Comparison of ENCODE assay signal across 25 cellular contexts in the genomic region with DNA sequence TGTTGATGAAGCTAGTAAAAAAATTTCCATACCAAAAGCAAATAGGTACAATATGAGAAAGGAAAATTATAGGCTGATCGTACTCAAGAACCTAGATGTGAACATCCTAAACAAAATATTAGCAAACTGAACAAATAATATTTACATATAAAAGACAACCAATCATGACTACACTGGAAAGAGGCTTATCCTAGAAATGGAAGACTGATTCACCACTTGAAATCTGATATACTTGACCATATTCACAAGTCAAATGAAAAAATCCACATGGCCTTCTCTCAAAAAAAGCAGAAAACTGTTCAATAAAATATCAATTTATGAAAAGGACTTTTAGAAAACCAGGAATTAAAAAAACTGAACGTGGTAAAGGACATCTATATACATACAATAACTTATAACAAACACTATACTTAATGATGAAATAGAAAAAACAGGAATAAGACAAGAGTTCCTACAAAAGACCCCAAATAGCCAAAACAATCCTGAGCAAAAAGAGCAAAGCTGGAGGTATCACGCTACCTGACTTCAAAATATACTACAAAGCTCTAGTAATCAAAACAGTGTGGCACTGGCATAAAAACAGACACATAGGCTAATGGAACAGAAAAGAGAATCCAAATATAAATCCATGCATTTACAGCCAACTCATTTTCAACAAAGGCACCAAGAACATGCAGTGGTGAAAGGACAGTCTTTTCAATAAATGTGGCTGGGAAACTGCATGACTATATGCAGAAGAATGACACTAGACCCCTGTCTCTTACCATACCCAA. TPM values are rescaled to one million over a fixed set of nuclear protein-coding genes. Genes with fewer than 3 reads are reported as not detected.
"Had no signal": no experiment of that assay in that cellular context is flagged by ENCODE, and none has a peak within 500 bp of the region (broad histone marks: within the 10 kb centered on the region; RNA-seq: fewer than 3 reads in every experiment).

No MANE protein-coding gene starts in this region.

- H3K27me3 Mint-ChIP-seq: dendritic cell treated with granulocyte-macrophage colony-stimulating factor and Interleukin-4, amounts not matched to agents 40 ng/mL and 50 ng/mL, for 4 days; progenitor cell of endocrine pancreas had no signal

- H3K36me3 Mint-ChIP-seq: immature natural killer cell; natural killer cell treated with Interleukin-12 subunit alpha and Interleukin-12 subunit beta and Interleukin-15 and Interleukin-18, amount 100 ng/mL, for 72 hours had no signal

- DNase-seq: effector memory CD8-positive, alpha-beta T cell; esophagus squamous epithelium; foreskin keratinocyte; immature natural killer cell; left colon; left ventricle myocardium superior; mesenchymal stem cell; midbrain; nucleus accumbens; pancreas; right cardiac atrium; stimulated activated CD4-positive, alpha-beta T cell treated with anti-CD3 and anti-CD28 coated beads, Interleukin-2, amount 100 ng/mL, for 48 hours; tibial artery; upper lobe of left lung had no signal

- H3K27ac ChIP-seq: epithelial cell of prostate, esophagus squamous epithelium, foreskin keratinocyte, neural progenitor cell, pancreas, tibial artery, upper lobe of left lung, vagina had no signal

- H3K27ac Mint-ChIP-seq: dendritic cell treated with granulocyte-macrophage colony-stimulating factor and Interleukin-4, amounts not matched to agents 40 ng/mL and 50 ng/mL, for 4 days; effector memory CD8-positive, alpha-beta T cell; immature natural killer cell; natural killer cell treated with Interleukin-12 subunit alpha and Interleukin-12 subunit beta and Interleukin-15 and Interleukin-18, amount 100 ng/mL, for 72 hours; neural progenitor cell; progenitor cell of endocrine pancreas; stimulated activated naive CD8-positive, alpha-beta T cell treated with anti-CD3 and anti-CD28 coated beads, Interleukin-15, Interleukin-2, amounts not matched to agents 100 ng/mL and 50 ng/mL, for 24 hours had no signal

- H3K4me2 ChIP-seq: neural progenitor cell, smooth muscle cell had no signal

- H3K27me3 ChIP-seq: esophagus squamous epithelium, foreskin keratinocyte, neural progenitor cell, pancreas, tibial artery, upper lobe of left lung, vagina had no signal

- H3K4me1 Mint-ChIP-seq: immature natural killer cell had no signal

- H3K4me3 ChIP-seq: esophagus squamous epithelium, lung, neural progenitor cell, pancreas, smooth muscle cell, tibial artery, upper lobe of left lung, vagina had no signal

- H3K4me3 Mint-ChIP-seq: dendritic cell treated with granulocyte-macrophage colony-stimulating factor and Interleukin-4, amounts not matched to agents 40 ng/mL and 50 ng/mL, for 4 days; effector memory CD8-positive, alpha-beta T cell; immature natural killer cell; natural killer cell treated with Interleukin-12 subunit alpha and Interleukin-12 subunit beta and Interleukin-15 and Interleukin-18, amount 100 ng/mL, for 72 hours; neural progenitor cell; stimulated activated naive CD8-positive, alpha-beta T cell treated with anti-CD3 and anti-CD28 coated beads, Interleukin-15, Interleukin-2, amounts not matched to agents 100 ng/mL and 50 ng/mL, for 24 hours had no signal

- H3K36me3 ChIP-seq: esophagus squamous epithelium, neural progenitor cell, pancreas, tibial artery, upper lobe of left lung, vagina had no signal

- H2AFZ ChIP-seq: neural progenitor cell had no signal

- H3K9me3 ChIP-seq: vagina had no signal

- H3K9me3 Mint-ChIP-seq: dendritic cell treated with granulocyte-macrophage colony-stimulating factor and Interleukin-4, amounts not matched to agents 40 ng/mL and 50 ng/mL, for 4 days; effector memory CD8-positive, alpha-beta T cell; immature natural killer cell; natural killer cell treated with Interleukin-12 subunit alpha and Interleukin-12 subunit beta and Interleukin-15 and Interleukin-18, amount 100 ng/mL, for 72 hours had no signal

- H3K4me1 ChIP-seq: foreskin keratinocyte, tibial artery, vagina had no signal

- ATAC-seq: effector memory CD8-positive, alpha-beta T cell; foreskin keratinocyte; left colon; left ventricle myocardium superior; natural killer cell treated with Interleukin-12 subunit alpha and Interleukin-12 subunit beta and Interleukin-15 and Interleukin-18, amount 100 ng/mL, for 72 hours; pancreas; right cardiac atrium had no signal

- H3K9ac ChIP-seq: neural progenitor cell had no signal

RNA-seq across cellular contexts. Expression of a gene that starts 29.2 kb away (rescaled TPM):
- total RNA-seq: kidney epithelial cell; natural killer cell treated with Interleukin-12 subunit alpha and Interleukin-12 subunit beta and Interleukin-15 and Interleukin-18, amount 100 ng/mL, for 72 hours; progenitor cell of endocrine pancreas; smooth muscle cell; temporal lobe had no signal
- polyA plus RNA-seq: immature natural killer cell had no signal

RNA-seq across cellular contexts. Expression of a gene that starts 49.8 kb away (rescaled TPM):
- total RNA-seq: left colon; natural killer cell treated with Interleukin-12 subunit alpha and Interleukin-12 subunit beta and Interleukin-15 and Interleukin-18, amount 100 ng/mL, for 72 hours; pancreas; smooth muscle cell; vagina had no signal
- polyA plus RNA-seq: foreskin keratinocyte, immature natural killer cell had no signal
